11 cellular contexts compared by ENCODE assay signal in the genomic region with DNA sequence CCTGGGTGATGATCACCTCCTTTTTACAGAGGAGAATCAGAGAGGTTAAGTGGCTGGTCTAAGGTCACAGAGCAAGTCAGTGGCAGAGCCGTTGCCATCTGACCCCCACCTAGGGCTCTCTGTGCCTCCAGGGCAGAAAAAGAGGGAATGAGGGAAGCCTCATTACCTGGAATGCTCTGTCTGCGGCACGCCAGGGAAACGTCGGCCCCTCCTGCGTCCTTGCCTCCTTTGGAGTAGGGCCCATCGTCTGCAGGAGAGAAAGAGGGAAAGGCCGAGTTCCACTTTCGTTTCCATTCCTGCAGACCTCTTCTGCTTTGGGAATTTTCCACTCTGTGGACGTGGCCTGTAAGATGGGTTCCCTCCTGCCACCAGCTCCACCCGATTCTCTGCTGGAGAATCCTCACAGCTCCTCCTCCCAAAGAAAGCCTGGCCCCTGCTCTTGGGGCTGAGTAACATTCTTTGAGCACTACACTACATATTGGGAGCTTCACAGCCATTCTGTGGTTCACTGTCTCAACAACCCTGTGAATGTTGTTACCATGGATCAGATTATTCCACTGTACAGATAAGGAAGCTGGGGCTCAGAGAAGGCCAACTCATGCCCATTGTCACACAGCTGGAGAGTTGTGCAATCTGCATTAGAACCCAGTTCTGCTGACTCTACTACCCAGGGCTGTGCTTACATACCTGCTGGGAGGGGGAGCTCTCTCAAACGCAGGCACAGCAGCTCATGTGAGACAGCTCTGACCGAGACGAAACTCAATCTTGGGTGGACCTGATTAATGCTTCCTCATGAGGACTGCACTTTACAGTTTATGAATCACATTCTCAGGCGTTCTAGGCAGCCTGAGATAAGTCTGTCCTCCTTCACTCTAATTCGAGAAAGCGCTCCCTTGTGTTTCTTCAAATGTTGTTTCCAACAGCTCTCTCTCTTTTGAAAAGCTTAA. TPM values are rescaled to one million over a fixed set of nuclear protein-coding genes. Genes with fewer than 3 reads are reported as not detected.
A peak's percentile ranks its signal among the peaks of the same experiment; 100 is the strongest.
DNase-seq lines count a peak whose midpoint lies in the region; ATAC-seq and TF ChIP-seq lines count a peak whose summit lies in the region.
"Had no signal": no experiment of that assay in that cellular context is flagged by ENCODE, and none has a peak within 500 bp of the region (broad histone marks: within the 10 kb centered on the region; RNA-seq: fewer than 3 reads in every experiment).

No MANE protein-coding gene starts in this region.

- H3K4me1 Mint-ChIP-seq in MCF 10A (ENCODE audit: insufficient read depth, unreplicated experiment): no peaks in the 10 kb centered on the region

- H3K27ac ChIP-seq in breast epithelium (peak overlapping the region; percentile 21 to 51), lower lobe of right lung (peak overlapping the region; percentile 3), transverse colon (peak overlapping the region in 3 of 4 donors; percentile 50 to 57 (median 57))
- H3K27ac ChIP-seq: HL-60 had no signal

- ATAC-seq in lower lobe of right lung: peak; percentile 10 to 18
- ATAC-seq: HCT116 had no signal

- no TSS peak for BruUV-seq in MCF 10A (replicated peaks; lab: Mats Ljungman, UMichigan)

- WGBS in transverse colon (ENCODE audit: low coverage in 1 of 2), 2 donors: 38 to 50% methylated on average over 5 to 17 of the region's 17 CpGs

- peaks cover 32% of the 10 kb centered on the region for H3K27me3 Mint-ChIP-seq in MCF 10A (ENCODE audit: insufficient read depth, unreplicated experiment)

- no peaks in the 10 kb centered on the region for H3K36me3 Mint-ChIP-seq in MCF 10A (ENCODE audit: insufficient read depth, unreplicated experiment)

- H3K4me1 ChIP-seq in breast epithelium: no peaks in the 10 kb centered on the region
- H3K4me1 ChIP-seq in lower lobe of right lung: peaks cover 3% of the 10 kb centered on the region
- H3K4me1 ChIP-seq in transverse colon: peaks cover 0 to 5% (median 2%) of the 10 kb centered on the region in 4 donors

- H3K9me3 ChIP-seq in breast epithelium: no peaks in the 10 kb centered on the region
- no peaks in the 10 kb centered on the region for H3K9me3 ChIP-seq in lower lobe of right lung
- no peaks in the 10 kb centered on the region for H3K9me3 ChIP-seq in transverse colon
- H3K9me3 ChIP-seq in MG63: no peaks in the 10 kb centered on the region

- in situ Hi-C loops in transverse colon (cut with MboI; ENCODE audit: low pct_ligation_motif_present in 1 of 4, low pct_unique_long_range_greater_than_20kb in 1 of 4, low sequenced_read_pairs in 3 of 4): no loop called here

- H3K27ac Mint-ChIP-seq in MCF 10A (ENCODE audit: low read depth, unreplicated experiment): no peak overlapping the region

- intact Hi-C loops in breast epithelium (cut with DNase I; ENCODE audit: low total_unique reads) (no loop called here), MCF 10A (cut with micrococcal nuclease) (no loop called here), lower lobe of right lung (cut with DNase I) (no loop called here), transverse colon (cut with DNase I; ENCODE audit: low total_unique reads) (no loop called here)

- H3K4me3 ChIP-seq in breast epithelium (peak overlapping the region in 2 of 3 donors; percentile 11 to 45), cardiac fibroblast (replicated peaks in 1 of 2; ENCODE audit: low read depth in 2 of 2, low read length in 2 of 2) (peak overlapping the region in 1 of 2 donors; percentile 18), lower lobe of right lung (peak overlapping the region; percentile 23), transverse colon (peak overlapping the region in 1 of 4 donors; percentile 3), MG63 (no peak overlapping the region)

- POLR2A ChIA-PET in MCF 10A (lab: Yijun Ruan, JAX): interaction anchor here (0.6 kb wide), 1 partner anchor 285 kb away, joined by 4 read pairs; no protein-coding TSS in a partner anchor

- no peak for TF ChIP-seq EP300 in transverse colon (IDR thresholded peaks at IDR 0.05; ENCODE audit: low read depth)

- CTCF ChIA-PET in MCF 10A (lab: Yijun Ruan, JAX): interaction anchor here (0.5 to 2.0 kb wide), 8 partner anchors 17 to 1511 kb away, joined by 3 to 9 read pairs (median 4); no protein-coding TSS in a partner anchor

- no peaks in the 10 kb centered on the region for H3K27me3 ChIP-seq in breast epithelium
- no peaks in the 10 kb centered on the region for H3K27me3 ChIP-seq in lower lobe of right lung (ENCODE audit: low read depth)
- no peaks in the 10 kb centered on the region for H3K27me3 ChIP-seq in transverse colon
- no peaks in the 10 kb centered on the region for H3K27me3 ChIP-seq in MG63

- H3K9me3 Mint-ChIP-seq in MCF 10A (ENCODE audit: unreplicated experiment): no peaks in the 10 kb centered on the region

- no peak overlapping the region for H3K4me3 Mint-ChIP-seq in MCF 10A (ENCODE audit: unreplicated experiment)

- no peak for TF ChIP-seq POLR2A in breast epithelium (IDR thresholded peaks at IDR 0.05)
- TF ChIP-seq POLR2A in transverse colon (IDR thresholded peaks at IDR 0.05): no peak

- no peak for TF ChIP-seq CTCF in breast epithelium (IDR thresholded peaks at IDR 0.05)
- TF ChIP-seq CTCF in MCF 10A (IDR thresholded peaks at IDR 0.05; ENCODE audit: unreplicated experiment): no peak
- no peak for TF ChIP-seq CTCF in cardiac fibroblast (IDR thresholded peaks at IDR 0.05; ENCODE audit: low read depth, low read length)
- TF ChIP-seq CTCF in lower lobe of right lung (IDR thresholded peaks at IDR 0.05): no peak
- no peak for TF ChIP-seq CTCF in transverse colon (IDR thresholded peaks at IDR 0.05)

- H3K36me3 ChIP-seq in breast epithelium: no peaks in the 10 kb centered on the region
- no peaks in the 10 kb centered on the region for H3K36me3 ChIP-seq in lower lobe of right lung
- H3K36me3 ChIP-seq in transverse colon: no peaks in the 10 kb centered on the region
- H3K36me3 ChIP-seq in MG63: no peaks in the 10 kb centered on the region

- DNase-seq in breast epithelium (ENCODE audit: low spot score in 2 of 2) (peak in 1 of 2 donors; percentile 43), MCF 10A (ENCODE audit: unreplicated experiment) (no peak), cardiac fibroblast (ENCODE audit: low read depth in 2 of 2) (peak; percentile 43 to 50), lower lobe of right lung (peak; percentile 29), transverse colon (no peak), NCI-H69 (lab: John Stamatoyannopoulos, UW) (no peak), NCI-H187 treated with DMSO at 0.1 percent for 48 hours (lab: John Stamatoyannopoulos, UW) (no peak), MG63 (no peak)
- DNase-seq: activated CD8-positive, alpha-beta memory T cell treated with anti-CD3 and anti-CD28 coated beads, Interleukin-2, amount 50 U/mL, for 48 hours had no signal

RNA-seq across cellular contexts. Expression of a gene that starts 14.2 kb away (rescaled TPM):
- total RNA-seq in breast epithelium (under 1 TPM; 0.16 to 0.88 (median 0.33) TPM), MCF 10A (2022) (not detected in 2 replicates), lower lobe of right lung (1.1 TPM), transverse colon (under 1 TPM in 2 of 4 donors, not detected in 2; 0.27 to 0.40 TPM)
- not detected in 2 replicates for total RNA-seq in MG63 (2014; rRNA removed; shearing (Covaris generic); ENCODE audit: low replicate concordance)

Comparison
In these comparisons a context has a peak if more than half of its experiments do, and no peak if none do; other contexts are left out.
1. DNase-seq: peak in cardiac fibroblast (2 of 2) and lower lobe of right lung (single experiment); none in MCF 10A (single experiment), transverse colon (single experiment), NCI-H69 (single experiment), NCI-H187 treated with DMSO at 0.1 percent for 48 hours (single experiment) and MG63 (single experiment).
2. H3K27ac ChIP-seq: peak in every context shown above with its lines; median percentile 57 in transverse colon; 36 in breast epithelium; 3 in lower lobe of right lung.